ENCODE assay signal across 6 cellular contexts in genomic region chrX:153288807-153289206, GRCh38. TPM values are rescaled to one million over a fixed set of nuclear protein-coding genes. Genes with fewer than 3 reads are reported as not detected.
"Had no signal": no experiment of that assay in that cellular context is flagged by ENCODE, and none has a peak within 500 bp of the region (broad histone marks: within the 10 kb centered on the region; RNA-seq: fewer than 3 reads in every experiment).

No MANE protein-coding gene starts in this region.

RNA-seq across cellular contexts. Expression of gene PNMA6F, which starts 32.8 kb away (rescaled TPM):
- total RNA-seq: GM23248, H4, H7, HFFc6, HT1080, IMR-90 had no signal
- polyA plus RNA-seq: GM23248, IMR-90 had no signal
